12 cellular contexts compared by ENCODE assay signal in the genomic region with DNA sequence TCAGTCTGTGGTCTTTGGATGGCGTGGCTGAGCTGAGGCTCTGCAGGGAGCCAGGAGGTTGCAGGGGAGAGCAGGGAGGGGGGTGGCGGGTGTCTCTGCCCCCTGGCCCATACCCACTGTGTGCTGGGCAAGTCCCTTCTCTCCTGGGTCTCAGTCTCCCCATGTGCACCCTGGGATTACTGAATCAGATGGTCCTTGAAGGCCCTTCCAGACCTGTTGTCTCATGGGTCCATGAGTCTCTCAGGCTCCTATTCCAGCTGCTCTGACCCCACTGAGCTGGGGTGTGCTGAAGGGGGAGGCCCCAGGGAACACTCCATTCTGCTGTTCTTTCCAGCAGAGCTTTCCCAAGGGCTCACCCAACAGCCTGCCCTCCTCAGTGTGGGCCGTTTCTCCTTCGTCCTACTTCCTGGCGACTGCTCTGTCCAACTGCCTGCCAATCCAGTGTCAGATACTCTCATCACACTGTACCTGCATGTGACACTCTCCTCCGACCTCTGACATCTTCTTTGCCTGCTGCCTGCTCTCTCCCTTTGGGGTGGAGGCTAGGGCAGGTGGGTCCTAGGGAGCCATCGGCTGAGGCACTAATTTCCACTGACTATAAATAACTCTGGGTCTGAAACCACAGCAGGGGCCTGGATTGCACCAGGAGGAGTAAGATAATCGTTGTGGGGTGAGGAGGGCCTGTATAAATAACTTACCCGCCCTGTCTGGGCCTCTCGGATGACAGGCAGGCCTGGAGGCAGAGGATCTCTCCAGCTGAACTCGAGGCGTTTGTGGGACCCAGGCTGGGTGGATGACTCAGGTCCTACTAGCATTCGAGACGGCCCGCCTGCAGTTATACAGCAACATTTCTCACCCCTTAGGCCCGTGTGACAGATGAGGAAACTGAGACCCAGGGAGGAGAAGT.
DNase-seq lines count a peak whose midpoint lies in the region; ATAC-seq and TF ChIP-seq lines count a peak whose summit lies in the region.
"Had no signal": no experiment of that assay in that cellular context is flagged by ENCODE, and none has a peak within 500 bp of the region (broad histone marks: within the 10 kb centered on the region; RNA-seq: fewer than 3 reads in every experiment).

No MANE protein-coding gene starts in this region.

- no peaks in the 10 kb centered on the region for H3K9me3 Mint-ChIP-seq in mesothelial cell of epicardium
- H3K9me3 Mint-ChIP-seq: activated T-cell treated with anti-CD3 and anti-CD28 coated beads, Interleukin-2, amount 50 U/mL, for 4 hours had no signal

- peaks cover 15% of the 10 kb centered on the region for H3K27me3 Mint-ChIP-seq in mesothelial cell of epicardium (ENCODE audit: low read depth)

- no peak for TF ChIP-seq CTCF in choroid plexus epithelial cell (conservative IDR thresholded peaks at IDR 0.05; ENCODE audit: low read depth, low read length)
- no peak for TF ChIP-seq CTCF in mesothelial cell of epicardium (IDR thresholded peaks at IDR 0.05; ENCODE audit: unreplicated experiment)

- H3K36me3 Mint-ChIP-seq in mesothelial cell of epicardium, result no peaks in the 10 kb centered on the region

- H3K4me3 ChIP-seq in choroid plexus epithelial cell (ENCODE audit: low read depth, low read length), result no peak overlapping the region
- H3K4me3 ChIP-seq in skeletal muscle cell (ENCODE audit: low read depth, low read length), result no peak overlapping the region
- H3K4me3 ChIP-seq: Peyer's patch had no signal

- H3K4me1 Mint-ChIP-seq in mesothelial cell of epicardium, result peaks cover 2% of the 10 kb centered on the region

- DNase-seq in NCI-H2171 treated with DMSO at 0.1 percent for 48 hours (lab: John Stamatoyannopoulos, UW) (peak; percentile 46), NCI-H2171 (lab: John Stamatoyannopoulos, UW) (no peak), NOMO-1 (lab: John Stamatoyannopoulos, UW; ENCODE audit: unreplicated experiment in 2 of 2) (peak; percentile 93 to 96), choroid plexus epithelial cell (ENCODE audit: low read depth) (peak; percentile 88), skeletal muscle cell (ENCODE audit: low read depth) (peak; percentile 81), mesothelial cell of epicardium (ENCODE audit: low spot score in 2 of 2, unreplicated experiment in 2 of 2) (no peak), amygdala (lab: John Stamatoyannopoulos, UW) (no peak)
- DNase-seq: foreskin melanocyte had no signal

- no peak overlapping the region for H3K27ac Mint-ChIP-seq in mesothelial cell of epicardium

- no peak overlapping the region for H3K4me3 Mint-ChIP-seq in mesothelial cell of epicardium
- H3K4me3 Mint-ChIP-seq: activated T-cell treated with anti-CD3 and anti-CD28 coated beads, Interleukin-2, amount 50 U/mL, for 4 hours had no signal

- ATAC-seq in GM19463 (IDR thresholded peaks at IDR 0.05; ENCODE audit: unreplicated experiment), result no peak
- ATAC-seq: HCT116 had no signal

Comparison
In these comparisons a context has a peak if more than half of its experiments do, and no peak if none do; other contexts are left out.
1. DNase-seq: peak in NCI-H2171 treated with DMSO at 0.1 percent for 48 hours (single experiment), NOMO-1 (2 of 2), choroid plexus epithelial cell (single experiment) and skeletal muscle cell (single experiment); none in NCI-H2171 (single experiment), mesothelial cell of epicardium (0 of 2) and amygdala (0 of 56).